ENCODE assay signal across 15 cellular contexts in genomic region chr10:132707121-132707775, GRCh38.
DNase-seq lines count a peak whose midpoint lies in the region; FAIRE-seq and TF ChIP-seq lines count a peak whose summit lies in the region.
"Had no signal": no experiment of that assay in that cellular context is flagged by ENCODE, and none has a peak within 500 bp of the region (broad histone marks: within the 10 kb centered on the region; RNA-seq: fewer than 3 reads in every experiment).

No MANE protein-coding gene starts in this region.

- no peak for TF ChIP-seq CTCF in 22Rv1 (IDR thresholded peaks at IDR 0.05)
- TF ChIP-seq CTCF in kidney (IDR thresholded peaks at IDR 0.05; ENCODE audit: borderline replicate concordance, extremely low read depth, insufficient read depth) = no peak
- no peak for TF ChIP-seq CTCF in sigmoid colon (IDR thresholded peaks at IDR 0.05)
- no peak for TF ChIP-seq CTCF in prostate gland (IDR thresholded peaks at IDR 0.05)

- H3K4me1 ChIP-seq in kidney (ENCODE audit: control insufficient read depth in 1 of 2, insufficient read depth in 1 of 2, low read depth in 1 of 2, low read length in 2 of 2) = no peaks in the 10 kb centered on the region
- H3K4me1 ChIP-seq in sigmoid colon = no peaks in the 10 kb centered on the region
- H3K4me1 ChIP-seq in prostate gland (replicated peaks) = no peaks in the 10 kb centered on the region
- H3K4me1 ChIP-seq: psoas muscle, upper lobe of left lung had no signal

- 33 to 80% methylated on average over 14 of the region's 14 CpGs for WGBS in sigmoid colon, 2 donors
- 91% methylated on average over 14 of the region's 14 CpGs for WGBS in prostate gland

- TF ChIP-seq EP300 in sigmoid colon (IDR thresholded peaks at IDR 0.05) = no peak

- no peak for TF ChIP-seq POLR2A in sigmoid colon (IDR thresholded peaks at IDR 0.05)
- TF ChIP-seq POLR2A in prostate gland (IDR thresholded peaks at IDR 0.05) = no peak

- peaks cover 3 to 10% of the 10 kb centered on the region in 2 donors for H3K36me3 ChIP-seq in kidney (ENCODE audit: control insufficient read depth in 1 of 2, insufficient read depth in 2 of 2, low read length in 2 of 2)
- H3K36me3 ChIP-seq in sigmoid colon = peaks cover 0 to 54% (median 28%) of the 10 kb centered on the region in 4 donors
- no peaks in the 10 kb centered on the region for H3K36me3 ChIP-seq in prostate gland

- intact Hi-C loops in kidney (cut with DNase I) = no loop called here
- intact Hi-C loops in sigmoid colon (cut with DNase I) = no loop called here
- intact Hi-C loops in prostate gland (cut with DNase I) = no loop called here

- DNase-seq in LoVo (ENCODE audit: low spot score) = peak; percentile 2
- peak; percentile 52 for DNase-seq in kidney
- peak; percentile 39 for DNase-seq in sigmoid colon
- DNase-seq in 8988T = no peak
- DNase-seq in SHP77 (lab: John Stamatoyannopoulos, UW) = no peak
- DNase-seq in prostate gland (ENCODE audit: low spot score) = no peak
- DNase-seq in NCI-H510A treated with DMSO at 0.1 percent for 48 hours (lab: John Stamatoyannopoulos, UW) = no peak
- DNase-seq: activated CD4-positive, alpha-beta T cell treated with anti-CD3 and anti-CD28 coated beads, Interleukin-2, amount 50 U/mL, for 1 hour; brain microvascular endothelial cell; cortex of kidney; stimulated activated CD4-positive, alpha-beta T cell treated with anti-CD3 and anti-CD28 coated beads, Interleukin-4, amount 100 ng/mL, for 24 hours had no signal

- no peak overlapping the region for H3K9ac ChIP-seq in kidney (ENCODE audit: low read length in 2 of 2)

- no peak overlapping the region for H3K4me3 ChIP-seq in kidney (ENCODE audit: low read length in 2 of 2)
- no peak overlapping the region for H3K4me3 ChIP-seq in sigmoid colon
- H3K4me3 ChIP-seq in prostate gland = no peak overlapping the region
- H3K4me3 ChIP-seq: psoas muscle, upper lobe of left lung had no signal

- peak overlapping the region; percentile 77 for H3K27ac ChIP-seq in 22Rv1
- H3K27ac ChIP-seq in kidney (ENCODE audit: low read depth in 2 of 2, low read length in 2 of 2) = no peak overlapping the region
- no peak overlapping the region for H3K27ac ChIP-seq in sigmoid colon
- H3K27ac ChIP-seq in prostate gland = no peak overlapping the region
- H3K27ac ChIP-seq: brain microvascular endothelial cell, psoas muscle, upper lobe of left lung had no signal

- no peaks in the 10 kb centered on the region for H3K27me3 ChIP-seq in sigmoid colon
- no peaks in the 10 kb centered on the region for H3K27me3 ChIP-seq in prostate gland (replicated peaks; ENCODE audit: insufficient read depth)
- H3K27me3 ChIP-seq: brain microvascular endothelial cell, upper lobe of left lung had no signal

- H3K9me3 ChIP-seq in kidney (ENCODE audit: control insufficient read depth in 1 of 2, low read length in 2 of 2) (peaks cover 0 to 14% of the 10 kb centered on the region in 2 donors), sigmoid colon (peaks cover 0 to 6% (median 2%) of the 10 kb centered on the region in 4 donors), prostate gland (no peaks in the 10 kb centered on the region)
- H3K9me3 ChIP-seq: psoas muscle had no signal

- FAIRE-seq in kidney (lab: Jason Lieb, UNC) = no peak
- FAIRE-seq: H1 had no signal

Comparison
In these comparisons a context has a peak if more than half of its experiments do, and no peak if none do; other contexts are left out.
1. DNase-seq: peak in LoVo (single experiment), kidney (single experiment) and sigmoid colon (single experiment); none in 8988T (single experiment), SHP77 (0 of 2), prostate gland (single experiment) and NCI-H510A treated with DMSO at 0.1 percent for 48 hours (single experiment).